8 cellular contexts compared by ENCODE assay signal in the genomic region with DNA sequence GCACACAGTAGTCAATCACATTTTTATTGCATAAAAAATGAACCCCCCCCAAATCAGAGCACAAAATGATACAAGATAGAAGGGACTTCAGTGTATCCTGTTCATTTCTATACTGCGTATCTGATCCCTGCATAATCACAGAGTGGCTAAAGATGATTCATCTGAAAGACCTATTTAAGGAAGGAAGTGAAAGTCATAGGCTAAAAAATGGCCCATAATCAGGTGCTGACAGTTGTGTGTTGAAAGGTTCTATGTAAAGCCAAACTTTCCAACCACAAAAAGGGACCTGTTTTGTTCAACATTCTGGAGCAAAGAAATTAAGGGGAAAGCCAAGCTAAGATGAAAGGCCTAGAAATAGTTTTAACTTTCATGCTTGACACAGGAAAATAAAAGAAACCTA.
DNase-seq lines count a peak whose midpoint lies in the region; ATAC-seq and TF ChIP-seq lines count a peak whose summit lies in the region.

No MANE protein-coding gene starts in this region.

- peaks cover 2% of the 10 kb centered on the region for H3K9me3 Mint-ChIP-seq in memory B cell

- peaks cover 41% of the 10 kb centered on the region for H3K4me1 Mint-ChIP-seq in memory B cell

- H3K27me3 Mint-ChIP-seq in memory B cell: no peaks in the 10 kb centered on the region

- ATAC-seq in GM18873 (IDR thresholded peaks at IDR 0.05; ENCODE audit: low FRiP score, unreplicated experiment): peak; percentile 91
- peak; percentile 81 for ATAC-seq in HG03045 (IDR thresholded peaks at IDR 0.05; ENCODE audit: unreplicated experiment)
- ATAC-seq in RWPE2 (ENCODE audit: low read depth): peak; percentile 60; the same call in 2 of the 3 replicates
- ATAC-seq in memory B cell (ENCODE audit: low read depth): peak; percentile 92

- no peak overlapping the region for H3K4me3 ChIP-seq in RWPE2 (ENCODE audit: severe bottlenecking)

- H3K27me3 ChIP-seq in RWPE2 (ENCODE audit: insufficient read depth, poor library complexity, severe bottlenecking): no peaks in the 10 kb centered on the region

- peaks cover 4% of the 10 kb centered on the region for H3K4me1 ChIP-seq in RWPE2 (ENCODE audit: insufficient read depth, poor library complexity, severe bottlenecking)

- no peak for TF ChIP-seq CTCF in RWPE2 (IDR thresholded peaks at IDR 0.05; ENCODE audit: poor library complexity, severe bottlenecking)

- H3K9me3 ChIP-seq in RWPE2 (ENCODE audit: severe bottlenecking): no peaks in the 10 kb centered on the region

- no peaks in the 10 kb centered on the region for H3K36me3 Mint-ChIP-seq in memory B cell

- H3K36me3 ChIP-seq in RWPE2 (ENCODE audit: low read depth): no peaks in the 10 kb centered on the region

- DNase-seq in AG08395 (ENCODE audit: low spot score): peak; percentile 42
- DNase-seq in RWPE2 (ENCODE audit: low spot score): no peak
- DNase-seq in memory B cell (ENCODE audit: low spot score in 2 of 2): peak in 1 of 2 donors; percentile 22
- DNase-seq in middle frontal gyrus (ENCODE audit: extremely low spot score, low spot score): no peak
- no peak for DNase-seq in NCI-H345 (lab: John Stamatoyannopoulos, UW)
- DNase-seq in occipital lobe (lab: John Stamatoyannopoulos, UW): no peak

- peak overlapping the region; percentile 46 for H3K4me3 Mint-ChIP-seq in memory B cell

- no peak overlapping the region for H3K27ac ChIP-seq in RWPE2 (ENCODE audit: poor library complexity, severe bottlenecking)

- H3K27ac Mint-ChIP-seq in memory B cell: peak overlapping the region; percentile 67
